In the genomic region with DNA sequence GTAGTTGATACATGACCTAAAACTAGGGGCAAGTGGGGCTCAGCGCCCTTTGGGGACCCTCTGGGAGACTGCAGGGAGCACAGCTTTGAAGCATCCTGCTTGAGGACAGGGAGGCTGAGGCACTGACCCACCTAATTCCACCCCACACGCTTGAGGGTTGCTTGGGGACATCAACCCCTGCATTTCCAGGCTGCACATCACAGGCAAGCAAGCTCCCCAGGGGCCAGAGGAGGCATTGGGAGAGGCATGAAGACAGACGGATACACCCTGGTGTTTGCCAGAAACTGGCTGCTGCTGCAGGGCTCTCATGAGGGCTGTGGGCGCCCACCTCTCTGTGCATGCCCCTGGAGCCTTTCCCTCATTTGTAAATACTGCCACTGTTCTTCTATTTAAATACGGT, we compare ENCODE assay signal across 25 cellular contexts.
"Had no signal": no experiment of that assay in that cellular context is flagged by ENCODE, and none has a peak within 500 bp of the region (broad histone marks: within the 10 kb centered on the region; RNA-seq: fewer than 3 reads in every experiment).

No MANE protein-coding gene starts in this region.

- H3K4me1 ChIP-seq: colonic mucosa, gastroesophageal sphincter, prostate gland, sigmoid colon, stomach, thyroid gland had no signal

- H3K9me3 Mint-ChIP-seq: central memory CD8-positive, alpha-beta T cell; effector memory CD8-positive, alpha-beta T cell; immature natural killer cell; memory B cell; mesothelial cell of epicardium; naive B cell; natural killer cell treated with Interleukin-12 subunit alpha and Interleukin-12 subunit beta and Interleukin-15 and Interleukin-18, amount 100 ng/mL, for 72 hours; neural crest cell; stimulated activated effector memory CD8-positive, alpha-beta T cell treated with anti-CD3 and anti-CD28 coated beads, Interleukin-12 subunit alpha, Interleukin-12 subunit beta, amount 100 ng/mL, for 72 hours had no signal

- H3K27me3 ChIP-seq: colonic mucosa, gastroesophageal sphincter, sigmoid colon, thyroid gland had no signal

- DNase-seq: colonic mucosa; dermis blood vessel endothelial cell; effector memory CD8-positive, alpha-beta T cell; foreskin fibroblast; hypothalamus; immature natural killer cell; mucosa of descending colon; naive B cell; right cardiac atrium; sigmoid colon; stimulated activated CD4-positive, alpha-beta T cell treated with anti-CD3 and anti-CD28 coated beads, Interleukin-2, amount 100 ng/mL, for 24 hours; stimulated activated CD4-positive, alpha-beta T cell treated with anti-CD3 and anti-CD28 coated beads, Interleukin-4, amount 100 ng/mL, for 24 hours; stimulated activated naive CD4-positive, alpha-beta T cell treated with Interleukin-2 at 50 U/mL for 16 hours; stomach; thyroid gland; trophoblast cell had no signal

- H3K9me3 ChIP-seq: colonic mucosa, mucosa of descending colon, prostate gland, sigmoid colon, stomach, thyroid gland had no signal

- H3K4me3 Mint-ChIP-seq: central memory CD8-positive, alpha-beta T cell; effector memory CD8-positive, alpha-beta T cell; immature natural killer cell; memory B cell; mesothelial cell of epicardium; natural killer cell treated with Interleukin-12 subunit alpha and Interleukin-12 subunit beta and Interleukin-15 and Interleukin-18, amount 100 ng/mL, for 72 hours; neural crest cell; stimulated activated effector memory CD8-positive, alpha-beta T cell treated with anti-CD3 and anti-CD28 coated beads, Interleukin-12 subunit alpha, Interleukin-12 subunit beta, amount 100 ng/mL, for 72 hours had no signal

- H3K36me3 ChIP-seq: colonic mucosa, gastroesophageal sphincter, prostate gland, sigmoid colon, stomach, thyroid gland had no signal

- H3K4me1 Mint-ChIP-seq: immature natural killer cell, mesothelial cell of epicardium, naive B cell, neural crest cell had no signal

- ATAC-seq: effector memory CD8-positive, alpha-beta T cell; gastroesophageal sphincter; mucosa of descending colon; natural killer cell treated with Interleukin-12 subunit alpha and Interleukin-12 subunit beta and Interleukin-15 and Interleukin-18, amount 100 ng/mL, for 72 hours; right cardiac atrium; stimulated activated effector memory CD8-positive, alpha-beta T cell treated with anti-CD3 and anti-CD28 coated beads, Interleukin-12 subunit alpha, Interleukin-12 subunit beta, amount 100 ng/mL, for 72 hours had no signal

- H3K36me3 Mint-ChIP-seq: immature natural killer cell; memory B cell; mesothelial cell of epicardium; naive B cell; natural killer cell treated with Interleukin-12 subunit alpha and Interleukin-12 subunit beta and Interleukin-15 and Interleukin-18, amount 100 ng/mL, for 72 hours; stimulated activated effector memory CD8-positive, alpha-beta T cell treated with anti-CD3 and anti-CD28 coated beads, Interleukin-12 subunit alpha, Interleukin-12 subunit beta, amount 100 ng/mL, for 72 hours had no signal

- H3K27ac Mint-ChIP-seq: effector memory CD8-positive, alpha-beta T cell; immature natural killer cell; memory B cell; mesothelial cell of epicardium; naive B cell; natural killer cell treated with Interleukin-12 subunit alpha and Interleukin-12 subunit beta and Interleukin-15 and Interleukin-18, amount 100 ng/mL, for 72 hours; stimulated activated effector memory CD8-positive, alpha-beta T cell treated with anti-CD3 and anti-CD28 coated beads, Interleukin-12 subunit alpha, Interleukin-12 subunit beta, amount 100 ng/mL, for 72 hours had no signal

- H3K27ac ChIP-seq: colonic mucosa, gastroesophageal sphincter, prostate gland, sigmoid colon, stomach, thyroid gland had no signal

- H3K4me3 ChIP-seq: colonic mucosa, gastroesophageal sphincter, lung, mucosa of descending colon, prostate gland, sigmoid colon, stomach, thyroid gland had no signal
